Comparison of ENCODE assay signal across 8 cellular contexts in the genomic region with DNA sequence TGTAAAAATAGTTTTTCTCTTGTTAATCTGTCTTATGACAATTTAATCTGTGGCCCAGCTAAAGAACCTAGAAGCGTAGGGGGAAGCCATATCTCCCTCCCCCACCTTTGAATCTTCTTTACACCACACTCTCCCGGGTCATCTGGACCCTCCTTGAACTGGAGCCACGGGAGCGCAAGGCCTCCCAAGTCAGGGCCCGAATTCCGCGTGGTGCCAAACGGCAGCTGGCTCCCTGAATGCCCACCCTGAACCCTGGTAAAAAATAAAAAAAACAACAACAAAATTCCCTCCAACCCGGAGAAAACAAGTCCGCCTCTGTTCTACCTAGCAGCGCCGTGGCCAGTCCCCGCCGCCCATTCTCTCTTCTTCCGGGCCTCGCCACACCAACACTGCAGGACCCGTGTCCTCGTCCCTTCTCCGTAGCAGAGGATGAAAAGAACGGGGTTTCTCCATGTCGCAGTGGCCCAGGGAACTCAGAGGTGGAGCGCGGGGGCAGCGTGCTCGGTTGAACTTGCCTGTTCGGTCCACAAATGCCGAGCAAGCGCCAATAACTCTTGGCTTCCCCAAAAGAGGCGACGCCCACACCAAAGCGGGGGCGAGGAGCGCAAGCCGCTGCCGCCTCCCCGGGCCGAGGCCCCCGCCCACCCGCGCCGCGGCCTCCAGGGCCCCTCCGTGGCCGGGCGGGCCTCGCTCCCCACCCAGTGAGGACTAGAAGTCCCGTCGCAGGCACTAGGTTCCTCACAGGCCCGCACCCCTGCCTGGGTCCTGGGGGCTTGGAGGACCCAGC. TPM values are rescaled to one million over a fixed set of nuclear protein-coding genes. Genes with fewer than 3 reads are reported as not detected.
DNase-seq lines count a peak whose midpoint lies in the region; ATAC-seq and TF ChIP-seq lines count a peak whose summit lies in the region.

No MANE protein-coding gene starts in this region.

- H3K9me3 ChIP-seq in parathyroid adenoma (ENCODE audit: control insufficient read depth, low read length) (no peaks in the 10 kb centered on the region), upper lobe of right lung (no peaks in the 10 kb centered on the region)

- peak overlapping the region; percentile 81 for H3K4me2 ChIP-seq in parathyroid adenoma (ENCODE audit: low read length)

- H3K4me3 ChIP-seq in parathyroid adenoma (ENCODE audit: low read depth, low read length) (peak overlapping the region; percentile 61), upper lobe of right lung (peak overlapping the region; percentile 88)

- H3K36me3 Mint-ChIP-seq in activated naive CD4-positive, alpha-beta T cell treated with anti-CD3 and anti-CD28 coated beads, Interleukin-2, amount 50 U/mL, for 24 hours: no peaks in the 10 kb centered on the region

- H3K9ac ChIP-seq in parathyroid adenoma: no peak overlapping the region

- ATAC-seq in GM21423 (IDR thresholded peaks at IDR 0.05; ENCODE audit: unreplicated experiment) (peak; percentile 65), Right ventricle myocardium inferior (peak; percentile 76), upper lobe of right lung (peak; percentile 86)

- H3K27ac ChIP-seq in parathyroid adenoma: peak overlapping the region; percentile 83
- peak overlapping the region; percentile 95 for H3K27ac ChIP-seq in upper lobe of right lung

- H2AFZ ChIP-seq in parathyroid adenoma: peak overlapping the region; percentile 95

- no peaks in the 10 kb centered on the region for H3K27me3 Mint-ChIP-seq in activated naive CD4-positive, alpha-beta T cell treated with anti-CD3 and anti-CD28 coated beads, Interleukin-2, amount 50 U/mL, for 24 hours

- DNase-seq in DMS 273 treated with DMSO at 0.1 percent for 48 hours (lab: John Stamatoyannopoulos, UW) (peak; percentile 52), HT1080 (ENCODE audit: low read depth) (peak; percentile 40), SK-N-DZ (ENCODE audit: low spot score) (peak; percentile 53), Right ventricle myocardium inferior (ENCODE audit: missing footprints) (peak; percentile 83), upper lobe of right lung (peak; percentile 92)

- peak overlapping the region; percentile 81 for H3K27ac Mint-ChIP-seq in activated naive CD4-positive, alpha-beta T cell treated with anti-CD3 and anti-CD28 coated beads, Interleukin-2, amount 50 U/mL, for 24 hours

- H3K4me3 Mint-ChIP-seq in activated naive CD4-positive, alpha-beta T cell treated with anti-CD3 and anti-CD28 coated beads, Interleukin-2, amount 50 U/mL, for 24 hours: peak overlapping the region; percentile 92

- intact Hi-C loops in Right ventricle myocardium inferior (cut with DNase I) (loop anchor here (2.0 to 5.0 kb wide), 5 partner anchors 15 to 165 kb away; partner anchors contain the start of genes FKBP9, NT5C3A and RP9), upper lobe of right lung (cut with DNase I) (no loop called here)

- H3K36me3 ChIP-seq in parathyroid adenoma (ENCODE audit: control insufficient read depth, insufficient read depth, low read length) (no peaks in the 10 kb centered on the region), upper lobe of right lung (no peaks in the 10 kb centered on the region)

- H3K27me3 ChIP-seq in parathyroid adenoma (ENCODE audit: control insufficient read depth, insufficient read depth, low read length) (no peaks in the 10 kb centered on the region), upper lobe of right lung (no peaks in the 10 kb centered on the region)

- H3K9me3 Mint-ChIP-seq in activated naive CD4-positive, alpha-beta T cell treated with anti-CD3 and anti-CD28 coated beads, Interleukin-2, amount 50 U/mL, for 24 hours: no peaks in the 10 kb centered on the region

- peaks cover 19% of the 10 kb centered on the region for H3K79me2 ChIP-seq in parathyroid adenoma

- peaks cover 15% of the 10 kb centered on the region for H3K4me1 Mint-ChIP-seq in activated naive CD4-positive, alpha-beta T cell treated with anti-CD3 and anti-CD28 coated beads, Interleukin-2, amount 50 U/mL, for 24 hours

- TF ChIP-seq CTCF in parathyroid adenoma (IDR thresholded peaks at IDR 0.05): no peak
- no peak for TF ChIP-seq CTCF in upper lobe of right lung (IDR thresholded peaks at IDR 0.05)

- H3K4me1 ChIP-seq in parathyroid adenoma: peaks cover 14% of the 10 kb centered on the region
- peaks cover 21% of the 10 kb centered on the region for H3K4me1 ChIP-seq in upper lobe of right lung

RNA-seq across cellular contexts. Expression of gene FKBP9, which starts 15.1 kb away (rescaled TPM):
- 43.4 and 47.6 TPM in 2 replicates for total RNA-seq in HT1080 (2014; rRNA removed; shearing (Covaris generic))
- 91.7 and 96.3 TPM in 2 replicates for polyA plus RNA-seq in HT1080 (2015; cell fraction: cytosol; rRNA removed)
- 120 and 122 TPM in 2 replicates for polyA plus RNA-seq in HT1080 (2015; cell fraction: nucleus; rRNA removed)
- 54.6 and 56.6 TPM in 2 replicates for polyA plus RNA-seq in SK-N-DZ (2014; cell fraction: cytosol; rRNA removed)
- 24.3 and 68.4 TPM in 2 replicates for polyA plus RNA-seq in SK-N-DZ (2014; cell fraction: nucleus; rRNA removed)
- total RNA-seq in Right ventricle myocardium inferior: 124 TPM
- 113 TPM for total RNA-seq in upper lobe of right lung

RNA-seq across cellular contexts. Expression of gene KBTBD2, which starts 50.6 kb away (rescaled TPM):
- 28.0 and 32.9 TPM in 2 replicates for total RNA-seq in HT1080 (2014; rRNA removed; shearing (Covaris generic))
- polyA plus RNA-seq in HT1080 (2015; cell fraction: cytosol; rRNA removed): 26.0 and 33.6 TPM in 2 replicates
- polyA plus RNA-seq in HT1080 (2015; cell fraction: nucleus; rRNA removed): 37.5 and 37.6 TPM in 2 replicates
- polyA plus RNA-seq in SK-N-DZ (2014; cell fraction: cytosol; rRNA removed): 39.5 and 40.5 TPM in 2 replicates
- 31.6 and 35.5 TPM in 2 replicates for polyA plus RNA-seq in SK-N-DZ (2014; cell fraction: nucleus; rRNA removed)
- total RNA-seq in Right ventricle myocardium inferior: 27.0 TPM
- 44.7 TPM for total RNA-seq in upper lobe of right lung

Comparison
In these comparisons a context has a peak if more than half of its experiments do, and no peak if none do; other contexts are left out.
1. Peak in every context shown above with its lines: DNase-seq, ATAC-seq, H3K4me3 ChIP-seq and H3K27ac ChIP-seq.
2. DNase-seq: peak in every context shown above with its lines; median percentile 92 in upper lobe of right lung; 83 in Right ventricle myocardium inferior; 53 in SK-N-DZ; 52 in DMS 273 treated with DMSO at 0.1 percent for 48 hours; 40 in HT1080.